ENCODE assay signal across 1 cellular context in the genomic region with DNA sequence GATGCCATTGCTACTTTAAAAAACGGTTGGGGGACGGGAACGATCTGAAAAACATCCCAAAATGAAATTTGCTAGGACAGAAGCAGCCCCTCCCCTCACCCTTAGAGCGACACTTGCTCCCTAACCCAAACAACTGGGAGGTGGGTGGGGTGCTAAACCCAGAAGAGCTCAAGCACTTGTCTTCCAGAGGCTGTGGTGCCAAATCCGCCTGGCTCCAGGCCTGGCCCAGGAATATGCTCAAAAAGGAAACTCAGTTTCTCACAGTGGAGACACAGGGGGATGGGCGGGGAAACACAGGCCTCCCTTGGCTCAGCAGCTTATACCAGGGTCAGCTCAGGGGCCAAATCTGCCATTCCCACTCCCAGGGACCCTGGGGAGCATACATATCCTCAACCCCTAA.
TF ChIP-seq lines count a peak whose summit lies in the region.

No MANE protein-coding gene starts in this region.

TF ChIP-seq in GM12878, 131 proteins besides CTCF, POLR2A, EP300 and RAD21:
- TF ChIP-seq CHD4 (IDR thresholded peaks at IDR 0.05) (no peak), RFX5 (IDR thresholded peaks at IDR 0.05; ENCODE audit: low read depth, low read length) (no peak), NKRF (conservative IDR thresholded peaks at IDR 0.05) (no peak), SREBF2 (IDR thresholded peaks at IDR 0.05; ENCODE audit: low read length) (no peak), SREBF1 (IDR thresholded peaks at IDR 0.05; ENCODE audit: low read length) (no peak), ZBTB4 (CRISPR knock-in tag; IDR thresholded peaks at IDR 0.05) (no peak), USF1 (IDR thresholded peaks at IDR 0.05; ENCODE audit: borderline replicate concordance, extremely low read length, insufficient read depth, low read depth, low read length) (no peak), POLR2AphosphoS5 (IDR thresholded peaks at IDR 0.05; ENCODE audit: low read length) (no peak), ELK1 (IDR thresholded peaks at IDR 0.05; ENCODE audit: low read depth, low read length) (no peak), BMI1 (IDR thresholded peaks at IDR 0.05; ENCODE audit: borderline replicate concordance) (no peak), SIX5 (IDR thresholded peaks at IDR 0.05; ENCODE audit: low read depth, low read length, severe bottlenecking) (no peak), HDAC2 (IDR thresholded peaks at IDR 0.05) (no peak), MTA2 (IDR thresholded peaks at IDR 0.05; ENCODE audit: low read depth) (no peak), ZNF384 (IDR thresholded peaks at IDR 0.05; ENCODE audit: borderline replicate concordance, low read depth, low read length) (no peak), BCL11A (IDR thresholded peaks at IDR 0.05; ENCODE audit: low read depth, low read length) (no peak), EED (IDR thresholded peaks at IDR 0.05; ENCODE audit: low read depth) (no peak), TAF1 (IDR thresholded peaks at IDR 0.05; ENCODE audit: borderline replicate concordance, low read depth, low read length) (no peak)
- TF ChIP-seq, protein P1, sequence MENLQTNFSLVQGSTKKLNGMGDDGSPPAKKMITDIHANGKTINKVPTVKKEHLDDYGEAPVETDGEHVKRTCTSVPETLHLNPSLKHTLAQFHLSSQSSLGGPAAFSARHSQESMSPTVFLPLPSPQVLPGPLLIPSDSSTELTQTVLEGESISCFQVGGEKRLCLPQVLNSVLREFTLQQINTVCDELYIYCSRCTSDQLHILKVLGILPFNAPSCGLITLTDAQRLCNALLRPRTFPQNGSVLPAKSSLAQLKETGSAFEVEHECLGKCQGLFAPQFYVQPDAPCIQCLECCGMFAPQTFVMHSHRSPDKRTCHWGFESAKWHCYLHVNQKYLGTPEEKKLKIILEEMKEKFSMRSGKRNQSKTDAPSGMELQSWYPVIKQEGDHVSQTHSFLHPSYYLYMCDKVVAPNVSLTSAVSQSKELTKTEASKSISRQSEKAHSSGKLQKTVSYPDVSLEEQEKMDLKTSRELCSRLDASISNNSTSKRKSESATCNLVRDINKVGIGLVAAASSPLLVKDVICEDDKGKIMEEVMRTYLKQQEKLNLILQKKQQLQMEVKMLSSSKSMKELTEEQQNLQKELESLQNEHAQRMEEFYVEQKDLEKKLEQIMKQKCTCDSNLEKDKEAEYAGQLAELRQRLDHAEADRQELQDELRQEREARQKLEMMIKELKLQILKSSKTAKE (IDR thresholded peaks at IDR 0.05; ENCODE audit: low read depth, poor library complexity, severe bottlenecking) = no peak
- TF ChIP-seq, protein P2, sequence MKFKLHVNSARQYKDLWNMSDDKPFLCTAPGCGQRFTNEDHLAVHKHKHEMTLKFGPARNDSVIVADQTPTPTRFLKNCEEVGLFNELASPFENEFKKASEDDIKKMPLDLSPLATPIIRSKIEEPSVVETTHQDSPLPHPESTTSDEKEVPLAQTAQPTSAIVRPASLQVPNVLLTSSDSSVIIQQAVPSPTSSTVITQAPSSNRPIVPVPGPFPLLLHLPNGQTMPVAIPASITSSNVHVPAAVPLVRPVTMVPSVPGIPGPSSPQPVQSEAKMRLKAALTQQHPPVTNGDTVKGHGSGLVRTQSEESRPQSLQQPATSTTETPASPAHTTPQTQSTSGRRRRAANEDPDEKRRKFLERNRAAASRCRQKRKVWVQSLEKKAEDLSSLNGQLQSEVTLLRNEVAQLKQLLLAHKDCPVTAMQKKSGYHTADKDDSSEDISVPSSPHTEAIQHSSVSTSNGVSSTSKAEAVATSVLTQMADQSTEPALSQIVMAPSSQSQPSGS (IDR thresholded peaks at IDR 0.05; ENCODE audit: low read length) = no peak
TF ChIP-seq in GM12878: peak in this region for 0.
